10 cellular contexts compared by ENCODE assay signal in genomic region chr11:61007971-61008896, GRCh38. TPM values are rescaled to one million over a fixed set of nuclear protein-coding genes. Genes with fewer than 3 reads are reported as not detected.
DNase-seq lines count a peak whose midpoint lies in the region; ATAC-seq, FAIRE-seq and TF ChIP-seq lines count a peak whose summit lies in the region.
"Had no signal": no experiment of that assay in that cellular context is flagged by ENCODE, and none has a peak within 500 bp of the region (broad histone marks: within the 10 kb centered on the region; RNA-seq: fewer than 3 reads in every experiment).

No MANE protein-coding gene starts in this region.

- H3K9me3 ChIP-seq in thymus (ENCODE audit: control insufficient read depth), result no peaks in the 10 kb centered on the region

- peak overlapping the region; percentile 34 for H3K4me3 ChIP-seq in bronchial epithelial cell (ENCODE audit: low read depth, low read length)
- peak overlapping the region; percentile 35 for H3K4me3 ChIP-seq in thymus (ENCODE audit: low read length)

- peaks cover 5% of the 10 kb centered on the region for H3K27me3 Mint-ChIP-seq in memory B cell

- H3K27me3 ChIP-seq in bronchial epithelial cell (ENCODE audit: control insufficient read depth, insufficient read depth, low read length), result peaks cover 2% of the 10 kb centered on the region
- H3K27me3 ChIP-seq in thymus (ENCODE audit: control insufficient read depth, insufficient read depth), result no peaks in the 10 kb centered on the region

- no peak overlapping the region for H3K27ac Mint-ChIP-seq in memory B cell

- peaks cover 28% of the 10 kb centered on the region for H3K4me1 ChIP-seq in thymus (ENCODE audit: control insufficient read depth, insufficient read depth, low read length)

- peaks cover 13% of the 10 kb centered on the region for H3K4me1 Mint-ChIP-seq in memory B cell

- peak overlapping the region; percentile 88 for H3K4me3 Mint-ChIP-seq in memory B cell

- H3K36me3 ChIP-seq in bronchial epithelial cell (ENCODE audit: control insufficient read depth, insufficient read depth, low read length) (no peaks in the 10 kb centered on the region), thymus (ENCODE audit: control insufficient read depth, insufficient read depth) (peaks cover 50% of the 10 kb centered on the region)

- H3K27ac ChIP-seq in thymus (ENCODE audit: low read depth), result no peak overlapping the region

- H3K9me3 Mint-ChIP-seq in memory B cell, result no peaks in the 10 kb centered on the region

- ATAC-seq in memory B cell (ENCODE audit: low read depth) (peak; percentile 72), HG02981 (IDR thresholded peaks at IDR 0.05; ENCODE audit: unreplicated experiment) (no peak)

- FAIRE-seq in bronchial epithelial cell (lab: Jason Lieb, UNC), result no peak
- FAIRE-seq: endometrium had no signal

- H3K36me3 Mint-ChIP-seq in memory B cell, result no peaks in the 10 kb centered on the region

- 82% methylated on average over 54 of the region's 54 CpGs for WGBS in thymus

- TF ChIP-seq CTCF in bronchial epithelial cell (IDR thresholded peaks at IDR 0.05; ENCODE audit: insufficient read depth, low read length, severe bottlenecking), result no peak

- peak; percentile 65 for DNase-seq in activated CD4-positive, alpha-beta T cell treated with anti-CD3 and anti-CD28 coated beads for 48 hours
- DNase-seq in activated CD4-positive, alpha-beta T cell treated with anti-CD3 and anti-CD28 coated beads, Interleukin-2, amount 50 U/mL, for 4 hours, result no peak
- no peak for DNase-seq in bronchial epithelial cell (ENCODE audit: low read depth)
- DNase-seq in memory B cell (ENCODE audit: low spot score in 2 of 2), result peak in 1 of 2 donors; percentile 25
- no peak for DNase-seq in NCI-H1436 (lab: John Stamatoyannopoulos, UW)
- no peak for DNase-seq in NCI-H1694 treated with DMSO at 0.1 percent for 48 hours (lab: John Stamatoyannopoulos, UW)
- DNase-seq: HCEC 1CT had no signal

RNA-seq across cellular contexts. Expression of gene CD6, which starts 36.8 kb away (rescaled TPM):
- total RNA-seq in bronchial epithelial cell, result not detected in 2 replicates
- 74.1 TPM for polyA plus RNA-seq in thymus

RNA-seq across cellular contexts. Expression of gene SLC15A3, which starts 56.3 kb away (rescaled TPM):
- 0.38 and 1.3 TPM in 2 replicates for total RNA-seq in bronchial epithelial cell
- 37.5 TPM for polyA plus RNA-seq in thymus
